1 cellular context compared by ENCODE assay signal in genomic region chr1:156749429-156750118, GRCh38.
TF ChIP-seq lines count a peak whose summit lies in the region.

No MANE protein-coding gene starts in this region.

TF ChIP-seq in endothelial cell of umbilical vein, 7 proteins besides CTCF, POLR2A, EP300 and RAD21:
- TF ChIP-seq MYC (IDR thresholded peaks at IDR 0.05; ENCODE audit: low read depth, low read length) (no peak), JUN (IDR thresholded peaks at IDR 0.05; ENCODE audit: borderline replicate concordance, insufficient read depth, insufficient read length, low read depth) (no peak), GATA2 (IDR thresholded peaks at IDR 0.05; ENCODE audit: insufficient read depth, insufficient read length, low read depth, low read length) (no peak), FOS (IDR thresholded peaks at IDR 0.05; ENCODE audit: borderline replicate concordance, insufficient read depth, low read length) (no peak), POLR2AphosphoS5 (IDR thresholded peaks at IDR 0.05; ENCODE audit: insufficient read depth, low read depth, low read length) (no peak), EZH2 (IDR thresholded peaks at IDR 0.05; ENCODE audit: borderline replicate concordance, low read depth, low read length, severe bottlenecking) (no peak)
- TF ChIP-seq, protein P1, sequence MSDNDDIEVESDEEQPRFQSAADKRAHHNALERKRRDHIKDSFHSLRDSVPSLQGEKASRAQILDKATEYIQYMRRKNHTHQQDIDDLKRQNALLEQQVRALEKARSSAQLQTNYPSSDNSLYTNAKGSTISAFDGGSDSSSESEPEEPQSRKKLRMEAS (IDR thresholded peaks at IDR 0.05; ENCODE audit: insufficient read depth, insufficient read length) = no peak
